ENCODE assay signal across 23 cellular contexts in genomic region chrX:116862340-116862739, GRCh38.
"Had no signal": no experiment of that assay in that cellular context is flagged by ENCODE, and none has a peak within 500 bp of the region (broad histone marks: within the 10 kb centered on the region; RNA-seq: fewer than 3 reads in every experiment).

No MANE protein-coding gene starts in this region.

- H3K36me3 ChIP-seq: esophagus muscularis mucosa, gastroesophageal sphincter, heart left ventricle, left lung, lower lobe of right lung had no signal

- H3K4me1 ChIP-seq: esophagus muscularis mucosa, foreskin keratinocyte, gastroesophageal sphincter, heart left ventricle, left lung, lower lobe of right lung had no signal

- FAIRE-seq: colon, endothelial cell of umbilical vein, frontal cortex, keratinocyte had no signal

- H3K4me3 ChIP-seq: coronary artery, dorsolateral prefrontal cortex, esophagus muscularis mucosa, gastroesophageal sphincter, heart left ventricle, hepatocyte, left lung, lower lobe of right lung had no signal

- H3K4me2 ChIP-seq: hepatocyte had no signal

- H3K27me3 ChIP-seq: esophagus muscularis mucosa, foreskin keratinocyte, gastroesophageal sphincter, heart left ventricle, hepatocyte, left lung had no signal

- H3K9me3 ChIP-seq: esophagus muscularis mucosa, gastroesophageal sphincter, heart left ventricle, left lung, lower lobe of right lung had no signal

- ATAC-seq: foreskin keratinocyte; gastroesophageal sphincter; heart left ventricle; left cardiac atrium; left lung; left ventricle myocardium superior; lower lobe of right lung; naive thymus-derived CD4-positive, alpha-beta T cell had no signal

- DNase-seq: dermis blood vessel endothelial cell; dorsolateral prefrontal cortex; effector CD4-positive, alpha-beta T cell; effector memory CD4-positive, alpha-beta T cell; foreskin keratinocyte; heart left ventricle; hypothalamus; immature natural killer cell; left cardiac atrium; left lung; left ventricle myocardium superior; lower lobe of right lung; mesenchymal stem cell; midbrain; naive thymus-derived CD4-positive, alpha-beta T cell had no signal

- H3K27ac ChIP-seq: coronary artery, dorsolateral prefrontal cortex, esophagus muscularis mucosa, foreskin keratinocyte, gastroesophageal sphincter, heart left ventricle, hepatocyte, left lung, lower lobe of right lung had no signal
